Comparison of ENCODE assay signal across 1 cellular context in the genomic region with DNA sequence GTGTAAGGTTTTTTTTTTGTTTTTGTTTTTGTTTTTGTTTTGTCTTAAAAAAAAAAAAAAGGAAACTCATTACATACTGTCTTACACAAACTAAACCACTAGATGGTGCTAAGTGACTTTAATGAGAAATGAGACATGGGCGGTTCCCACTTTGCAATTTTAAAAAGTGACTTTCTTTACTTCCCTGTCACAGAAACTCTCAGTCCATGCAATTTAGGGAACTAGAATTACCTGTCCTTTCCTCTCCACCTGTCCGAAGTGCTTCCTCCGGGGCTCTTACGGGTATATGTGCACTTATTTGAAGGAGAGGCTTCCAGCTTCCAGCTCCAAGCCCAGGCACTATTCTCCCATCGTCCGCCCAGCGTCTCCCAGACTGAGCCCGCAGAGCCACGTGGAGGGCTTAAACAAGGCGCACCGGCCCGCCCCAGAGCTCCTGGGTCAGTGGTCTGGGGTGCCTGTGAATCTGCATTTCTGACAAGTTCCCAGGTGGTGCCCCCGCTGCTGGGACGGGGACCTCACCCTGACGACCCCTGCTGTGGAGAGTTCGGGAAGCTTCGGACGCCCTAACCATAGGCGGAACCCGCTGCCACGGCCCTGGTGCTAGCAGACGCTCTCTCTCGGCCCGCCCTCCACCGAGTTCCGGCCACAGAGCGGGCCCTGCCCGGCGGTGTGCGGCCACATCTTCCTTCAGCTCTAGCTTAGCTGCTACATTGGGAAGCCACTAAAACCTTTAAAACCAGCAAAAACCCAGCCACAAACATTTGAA.
TF ChIP-seq lines count a peak whose summit lies in the region.

No MANE protein-coding gene starts in this region.

TF ChIP-seq in HepG2, 621 proteins besides CTCF, POLR2A, EP300 and RAD21 (continued from another document):
- TF ChIP-seq, protein P1, sequence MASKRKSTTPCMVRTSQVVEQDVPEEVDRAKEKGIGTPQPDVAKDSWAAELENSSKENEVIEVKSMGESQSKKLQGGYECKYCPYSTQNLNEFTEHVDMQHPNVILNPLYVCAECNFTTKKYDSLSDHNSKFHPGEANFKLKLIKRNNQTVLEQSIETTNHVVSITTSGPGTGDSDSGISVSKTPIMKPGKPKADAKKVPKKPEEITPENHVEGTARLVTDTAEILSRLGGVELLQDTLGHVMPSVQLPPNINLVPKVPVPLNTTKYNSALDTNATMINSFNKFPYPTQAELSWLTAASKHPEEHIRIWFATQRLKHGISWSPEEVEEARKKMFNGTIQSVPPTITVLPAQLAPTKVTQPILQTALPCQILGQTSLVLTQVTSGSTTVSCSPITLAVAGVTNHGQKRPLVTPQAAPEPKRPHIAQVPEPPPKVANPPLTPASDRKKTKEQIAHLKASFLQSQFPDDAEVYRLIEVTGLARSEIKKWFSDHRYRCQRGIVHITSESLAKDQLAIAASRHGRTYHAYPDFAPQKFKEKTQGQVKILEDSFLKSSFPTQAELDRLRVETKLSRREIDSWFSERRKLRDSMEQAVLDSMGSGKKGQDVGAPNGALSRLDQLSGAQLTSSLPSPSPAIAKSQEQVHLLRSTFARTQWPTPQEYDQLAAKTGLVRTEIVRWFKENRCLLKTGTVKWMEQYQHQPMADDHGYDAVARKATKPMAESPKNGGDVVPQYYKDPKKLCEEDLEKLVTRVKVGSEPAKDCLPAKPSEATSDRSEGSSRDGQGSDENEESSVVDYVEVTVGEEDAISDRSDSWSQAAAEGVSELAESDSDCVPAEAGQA (IDR thresholded peaks at IDR 0.05; ENCODE audit: low read depth): no peak
- TF ChIP-seq, protein P1 (CRISPR knock-in tag; IDR thresholded peaks at IDR 0.05; ENCODE audit: borderline replicate concordance): no peak
- TF ChIP-seq HES4 (CRISPR knock-in tag; IDR thresholded peaks at IDR 0.05; ENCODE audit: borderline replicate concordance) (peak; percentile 25; the same call in 1 of the 2 replicates), FOXM1 (CRISPR knock-in tag; IDR thresholded peaks at IDR 0.05) (no peak), NFE2L2 (IDR thresholded peaks at IDR 0.05; ENCODE audit: low read length) (no peak), REPIN1 (CRISPR knock-in tag; IDR thresholded peaks at IDR 0.05; ENCODE audit: borderline replicate concordance, low read depth) (no peak), SAFB2 (CRISPR knock-in tag; IDR thresholded peaks at IDR 0.05; ENCODE audit: borderline replicate concordance, low read depth) (no peak), ZKSCAN1 (IDR thresholded peaks at IDR 0.05; ENCODE audit: low read length) (no peak), ZNF670 (CRISPR knock-in tag; IDR thresholded peaks at IDR 0.05; ENCODE audit: borderline replicate concordance) (no peak), ZKSCAN8 (CRISPR knock-in tag; IDR thresholded peaks at IDR 0.05; ENCODE audit: borderline replicate concordance) (no peak), HOXA5 (CRISPR knock-in tag; IDR thresholded peaks at IDR 0.05) (no peak; the same call in 1 of the 2 replicates), ZSCAN30 (CRISPR knock-in tag; IDR thresholded peaks at IDR 0.05) (no peak), HNRNPK (IDR thresholded peaks at IDR 0.05; ENCODE audit: low read depth, low read length, poor library complexity, severe bottlenecking) (no peak), ZNF33A (CRISPR knock-in tag; IDR thresholded peaks at IDR 0.05; ENCODE audit: borderline replicate concordance) (no peak), ZFP37 (CRISPR knock-in tag; IDR thresholded peaks at IDR 0.05; ENCODE audit: borderline replicate concordance) (no peak), ZFP36L1 (CRISPR knock-in tag; IDR thresholded peaks at IDR 0.05) (no peak), ZNF598 (CRISPR knock-in tag; IDR thresholded peaks at IDR 0.05; ENCODE audit: borderline replicate concordance) (peak; percentile 97; the same call in 1 of the 2 replicates), ZBTB21 (CRISPR knock-in tag; IDR thresholded peaks at IDR 0.05) (no peak), KLF16 (CRISPR knock-in tag; IDR thresholded peaks at IDR 0.05) (peak in 1 of 2 experiments; percentile 55; a peak in 2 of 4 replicates), ZNF773 (CRISPR knock-in tag; IDR thresholded peaks at IDR 0.05; ENCODE audit: borderline replicate concordance) (no peak), ZNF430 (CRISPR knock-in tag; IDR thresholded peaks at IDR 0.05) (peak; percentile 70; the same call in 1 of the 2 replicates), ZBTB1 (CRISPR knock-in tag; IDR thresholded peaks at IDR 0.05; ENCODE audit: borderline replicate concordance) (no peak), ZNF496 (CRISPR knock-in tag; IDR thresholded peaks at IDR 0.05; ENCODE audit: insufficient replicate concordance) (no peak)
- TF ChIP-seq, protein P2, sequence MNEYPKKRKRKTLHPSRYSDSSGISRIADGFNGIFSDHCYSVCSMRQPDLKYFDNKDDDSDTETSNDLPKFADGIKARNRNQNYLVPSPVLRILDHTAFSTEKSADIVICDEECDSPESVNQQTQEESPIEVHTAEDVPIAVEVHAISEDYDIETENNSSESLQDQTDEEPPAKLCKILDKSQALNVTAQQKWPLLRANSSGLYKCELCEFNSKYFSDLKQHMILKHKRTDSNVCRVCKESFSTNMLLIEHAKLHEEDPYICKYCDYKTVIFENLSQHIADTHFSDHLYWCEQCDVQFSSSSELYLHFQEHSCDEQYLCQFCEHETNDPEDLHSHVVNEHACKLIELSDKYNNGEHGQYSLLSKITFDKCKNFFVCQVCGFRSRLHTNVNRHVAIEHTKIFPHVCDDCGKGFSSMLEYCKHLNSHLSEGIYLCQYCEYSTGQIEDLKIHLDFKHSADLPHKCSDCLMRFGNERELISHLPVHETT (CRISPR knock-in tag; conservative IDR thresholded peaks at IDR 0.05): no peak; the same call in 1 of the 2 replicates
- TF ChIP-seq, protein P3, sequence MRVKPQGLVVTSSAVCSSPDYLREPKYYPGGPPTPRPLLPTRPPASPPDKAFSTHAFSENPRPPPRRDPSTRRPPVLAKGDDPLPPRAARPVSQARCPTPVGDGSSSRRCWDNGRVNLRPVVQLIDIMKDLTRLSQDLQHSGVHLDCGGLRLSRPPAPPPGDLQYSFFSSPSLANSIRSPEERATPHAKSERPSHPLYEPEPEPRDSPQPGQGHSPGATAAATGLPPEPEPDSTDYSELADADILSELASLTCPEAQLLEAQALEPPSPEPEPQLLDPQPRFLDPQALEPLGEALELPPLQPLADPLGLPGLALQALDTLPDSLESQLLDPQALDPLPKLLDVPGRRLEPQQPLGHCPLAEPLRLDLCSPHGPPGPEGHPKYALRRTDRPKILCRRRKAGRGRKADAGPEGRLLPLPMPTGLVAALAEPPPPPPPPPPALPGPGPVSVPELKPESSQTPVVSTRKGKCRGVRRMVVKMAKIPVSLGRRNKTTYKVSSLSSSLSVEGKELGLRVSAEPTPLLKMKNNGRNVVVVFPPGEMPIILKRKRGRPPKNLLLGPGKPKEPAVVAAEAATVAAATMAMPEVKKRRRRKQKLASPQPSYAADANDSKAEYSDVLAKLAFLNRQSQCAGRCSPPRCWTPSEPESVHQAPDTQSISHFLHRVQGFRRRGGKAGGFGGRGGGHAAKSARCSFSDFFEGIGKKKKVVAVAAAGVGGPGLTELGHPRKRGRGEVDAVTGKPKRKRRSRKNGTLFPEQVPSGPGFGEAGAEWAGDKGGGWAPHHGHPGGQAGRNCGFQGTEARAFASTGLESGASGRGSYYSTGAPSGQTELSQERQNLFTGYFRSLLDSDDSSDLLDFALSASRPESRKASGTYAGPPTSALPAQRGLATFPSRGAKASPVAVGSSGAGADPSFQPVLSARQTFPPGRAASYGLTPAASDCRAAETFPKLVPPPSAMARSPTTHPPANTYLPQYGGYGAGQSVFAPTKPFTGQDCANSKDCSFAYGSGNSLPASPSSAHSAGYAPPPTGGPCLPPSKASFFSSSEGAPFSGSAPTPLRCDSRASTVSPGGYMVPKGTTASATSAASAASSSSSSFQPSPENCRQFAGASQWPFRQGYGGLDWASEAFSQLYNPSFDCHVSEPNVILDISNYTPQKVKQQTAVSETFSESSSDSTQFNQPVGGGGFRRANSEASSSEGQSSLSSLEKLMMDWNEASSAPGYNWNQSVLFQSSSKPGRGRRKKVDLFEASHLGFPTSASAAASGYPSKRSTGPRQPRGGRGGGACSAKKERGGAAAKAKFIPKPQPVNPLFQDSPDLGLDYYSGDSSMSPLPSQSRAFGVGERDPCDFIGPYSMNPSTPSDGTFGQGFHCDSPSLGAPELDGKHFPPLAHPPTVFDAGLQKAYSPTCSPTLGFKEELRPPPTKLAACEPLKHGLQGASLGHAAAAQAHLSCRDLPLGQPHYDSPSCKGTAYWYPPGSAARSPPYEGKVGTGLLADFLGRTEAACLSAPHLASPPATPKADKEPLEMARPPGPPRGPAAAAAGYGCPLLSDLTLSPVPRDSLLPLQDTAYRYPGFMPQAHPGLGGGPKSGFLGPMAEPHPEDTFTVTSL (CRISPR knock-in tag; IDR thresholded peaks at IDR 0.05; ENCODE audit: borderline replicate concordance): no peak
- TF ChIP-seq, protein P4, sequence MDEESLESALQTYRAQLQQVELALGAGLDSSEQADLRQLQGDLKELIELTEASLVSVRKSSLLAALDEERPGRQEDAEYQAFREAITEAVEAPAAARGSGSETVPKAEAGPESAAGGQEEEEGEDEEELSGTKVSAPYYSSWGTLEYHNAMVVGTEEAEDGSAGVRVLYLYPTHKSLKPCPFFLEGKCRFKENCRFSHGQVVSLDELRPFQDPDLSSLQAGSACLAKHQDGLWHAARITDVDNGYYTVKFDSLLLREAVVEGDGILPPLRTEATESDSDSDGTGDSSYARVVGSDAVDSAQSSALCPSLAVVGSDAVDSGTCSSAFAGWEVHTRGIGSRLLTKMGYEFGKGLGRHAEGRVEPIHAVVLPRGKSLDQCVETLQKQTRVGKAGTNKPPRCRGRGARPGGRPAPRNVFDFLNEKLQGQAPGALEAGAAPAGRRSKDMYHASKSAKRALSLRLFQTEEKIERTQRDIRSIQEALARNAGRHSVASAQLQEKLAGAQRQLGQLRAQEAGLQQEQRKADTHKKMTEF (CRISPR knock-in tag; IDR thresholded peaks at IDR 0.05): no peak; the same call in 1 of the 2 replicates
- TF ChIP-seq, protein P5, sequence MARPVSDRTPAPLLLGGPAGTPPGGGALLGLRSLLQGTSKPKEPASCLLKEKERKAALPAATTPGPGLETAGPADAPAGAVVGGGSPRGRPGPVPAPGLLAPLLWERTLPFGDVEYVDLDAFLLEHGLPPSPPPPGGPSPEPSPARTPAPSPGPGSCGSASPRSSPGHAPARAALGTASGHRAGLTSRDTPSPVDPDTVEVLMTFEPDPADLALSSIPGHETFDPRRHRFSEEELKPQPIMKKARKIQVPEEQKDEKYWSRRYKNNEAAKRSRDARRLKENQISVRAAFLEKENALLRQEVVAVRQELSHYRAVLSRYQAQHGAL (CRISPR knock-in tag; IDR thresholded peaks at IDR 0.05; ENCODE audit: not compliant biosample characterization): no peak
- TF ChIP-seq, protein P6, sequence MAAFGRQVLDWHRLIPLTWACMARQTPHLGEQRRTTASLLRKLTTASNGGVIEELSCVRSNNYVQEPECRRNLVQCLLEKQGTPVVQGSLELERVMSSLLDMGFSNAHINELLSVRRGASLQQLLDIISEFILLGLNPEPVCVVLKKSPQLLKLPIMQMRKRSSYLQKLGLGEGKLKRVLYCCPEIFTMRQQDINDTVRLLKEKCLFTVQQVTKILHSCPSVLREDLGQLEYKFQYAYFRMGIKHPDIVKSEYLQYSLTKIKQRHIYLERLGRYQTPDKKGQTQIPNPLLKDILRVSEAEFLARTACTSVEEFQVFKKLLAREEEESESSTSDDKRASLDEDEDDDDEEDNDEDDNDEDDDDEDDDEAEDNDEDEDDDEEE (CRISPR knock-in tag; IDR thresholded peaks at IDR 0.05): no peak
- TF ChIP-seq, protein P7, sequence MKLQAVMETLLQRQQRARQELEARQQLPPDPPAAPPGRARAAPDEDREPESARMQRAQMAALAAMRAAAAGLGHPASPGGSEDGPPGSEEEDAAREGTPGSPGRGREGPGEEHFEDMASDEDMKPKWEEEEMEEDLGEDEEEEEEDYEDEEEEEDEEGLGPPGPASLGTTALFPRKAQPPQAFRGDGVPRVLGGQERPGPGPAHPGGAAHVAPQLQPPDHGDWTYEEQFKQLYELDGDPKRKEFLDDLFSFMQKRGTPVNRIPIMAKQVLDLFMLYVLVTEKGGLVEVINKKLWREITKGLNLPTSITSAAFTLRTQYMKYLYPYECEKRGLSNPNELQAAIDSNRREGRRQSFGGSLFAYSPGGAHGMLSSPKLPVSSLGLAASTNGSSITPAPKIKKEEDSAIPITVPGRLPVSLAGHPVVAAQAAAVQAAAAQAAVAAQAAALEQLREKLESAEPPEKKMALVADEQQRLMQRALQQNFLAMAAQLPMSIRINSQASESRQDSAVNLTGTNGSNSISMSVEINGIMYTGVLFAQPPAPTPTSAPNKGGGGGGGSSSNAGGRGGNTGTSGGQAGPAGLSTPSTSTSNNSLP (IDR thresholded peaks at IDR 0.05; ENCODE audit: low read depth, low read length): peak; percentile 44; the same call in 1 of the 2 replicates
- TF ChIP-seq, protein P8, sequence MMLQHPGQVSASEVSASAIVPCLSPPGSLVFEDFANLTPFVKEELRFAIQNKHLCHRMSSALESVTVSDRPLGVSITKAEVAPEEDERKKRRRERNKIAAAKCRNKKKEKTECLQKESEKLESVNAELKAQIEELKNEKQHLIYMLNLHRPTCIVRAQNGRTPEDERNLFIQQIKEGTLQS (CRISPR knock-in tag; IDR thresholded peaks at IDR 0.05): peak; percentile 20; the same call in 1 of the 2 replicates
- TF ChIP-seq, protein P9, sequence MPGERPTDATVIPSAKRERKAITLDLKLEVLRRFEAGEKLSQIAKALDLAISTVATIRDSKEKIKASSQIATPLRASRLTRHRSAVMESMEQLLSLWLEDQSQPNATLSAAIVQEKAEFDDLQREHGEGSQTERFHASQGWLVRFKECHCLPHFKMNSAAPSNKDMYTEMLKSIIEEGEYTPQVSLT (CRISPR knock-in tag; IDR thresholded peaks at IDR 0.05; ENCODE audit: borderline replicate concordance, low read depth): no peak
